In genomic region chr15:60407406-60407805, GRCh38 we compare ENCODE assay signal across 14 cellular contexts. TPM values are rescaled to one million over a fixed set of nuclear protein-coding genes. Genes with fewer than 3 reads are reported as not detected.
DNase-seq lines count a peak whose midpoint lies in the region; FAIRE-seq and TF ChIP-seq lines count a peak whose summit lies in the region.
"Had no signal": no experiment of that assay in that cellular context is flagged by ENCODE, and none has a peak within 500 bp of the region (broad histone marks: within the 10 kb centered on the region; RNA-seq: fewer than 3 reads in every experiment).

No MANE protein-coding gene starts in this region.

- no peaks in the 10 kb centered on the region for H3K36me3 ChIP-seq in mesodermal cell (ENCODE audit: control insufficient read depth, insufficient read depth, low read length)

- TF ChIP-seq CTCF in AG04450 (IDR thresholded peaks at IDR 0.05; ENCODE audit: low read depth, low read length), result no peak
- TF ChIP-seq CTCF in choroid plexus epithelial cell (conservative IDR thresholded peaks at IDR 0.05; ENCODE audit: low read depth, low read length), result no peak
- no peak for TF ChIP-seq CTCF in D721Med (IDR thresholded peaks at IDR 0.05; ENCODE audit: insufficient read depth, missing control alignments)

- H3K27ac ChIP-seq in AG04450 (ENCODE audit: low read depth, low read length), result peak overlapping the region; percentile 53
- H3K27ac ChIP-seq in mesodermal cell (ENCODE audit: low read depth, low read length, severe bottlenecking), result peak overlapping the region; percentile 76

- H3K27me3 ChIP-seq in AG04450 (ENCODE audit: control insufficient read depth, insufficient read depth, low read length), result no peaks in the 10 kb centered on the region

- TF ChIP-seq EP300 in Ishikawa (IDR thresholded peaks at IDR 0.05; ENCODE audit: borderline replicate concordance), result peak; percentile 38; the same call in 1 of the 2 replicates

- TF ChIP-seq RAD21 in Ishikawa (IDR thresholded peaks at IDR 0.05; ENCODE audit: low read depth), result no peak

- H3K4me3 ChIP-seq in AG04450 (ENCODE audit: low read depth, low read length), result no peak overlapping the region
- no peak overlapping the region for H3K4me3 ChIP-seq in choroid plexus epithelial cell (ENCODE audit: low read depth, low read length)
- H3K4me3 ChIP-seq in mesodermal cell (ENCODE audit: extremely low read depth, insufficient read depth, low read length, poor library complexity, severe bottlenecking), result no peak overlapping the region
- H3K4me3 ChIP-seq: mucosa of descending colon had no signal

- H3K9me3 ChIP-seq in AG04450 (ENCODE audit: control insufficient read depth, insufficient read depth, low read length) (no peaks in the 10 kb centered on the region), mesodermal cell (ENCODE audit: control insufficient read depth, low read length) (no peaks in the 10 kb centered on the region)
- H3K9me3 ChIP-seq: mucosa of descending colon had no signal

- DNase-seq in AG04450 (ENCODE audit: low read depth, low spot score), result no peak
- peak; percentile 77 for DNase-seq in choroid plexus epithelial cell (ENCODE audit: low read depth)
- DNase-seq in activated CD8-positive, alpha-beta memory T cell treated with anti-CD3 and anti-CD28 coated beads, Interleukin-2, amount 50 U/mL, for 48 hours, result no peak
- DNase-seq in NCI-H2029 treated with DMSO at 0.1 percent for 48 hours (lab: John Stamatoyannopoulos, UW), result no peak
- no peak for DNase-seq in NCI-H774 (lab: John Stamatoyannopoulos, UW)
- no peak for DNase-seq in D721Med (ENCODE audit: insufficient read length, low spot score)
- DNase-seq: activated CD4-positive, CD25-positive, alpha-beta regulatory T cell; CD4-positive, alpha-beta T cell; mucosa of descending colon; NCI-H510A treated with DMSO at 0.1 percent for 48 hours had no signal

- FAIRE-seq in D721Med (lab: Jason Lieb, UNC), result no peak
- FAIRE-seq: frontal cortex, GM18507 had no signal

- peaks cover 28% of the 10 kb centered on the region for H3K4me1 ChIP-seq in mesodermal cell (ENCODE audit: control insufficient read depth, insufficient read depth, low read length, poor library complexity, severe bottlenecking)

- POLR2A ChIA-PET in AG04450 (lab: Yijun Ruan, JAX), result interaction anchor here (0.7 to 1.9 kb wide), 5 partner anchors 10 to 510 kb away, joined by 3 to 15 read pairs (median 4); partner anchors contain the start of gene ANXA2

- CTCF ChIA-PET in AG04450 (lab: Charles Lee), result interaction anchor here (0.6 to 1.6 kb wide), 4 partner anchors 14 to 178 kb away, joined by 3 to 5 read pairs (median 4); no protein-coding TSS in a partner anchor

TF ChIP-seq in Ishikawa, 13 proteins besides CTCF, POLR2A, EP300 and RAD21:
- TF ChIP-seq EGR1 (IDR thresholded peaks at IDR 0.05), result no peak
- TF ChIP-seq ZBTB7A (IDR thresholded peaks at IDR 0.05; ENCODE audit: low read depth), result no peak
- TF ChIP-seq REST (IDR thresholded peaks at IDR 0.05; ENCODE audit: low read depth), result no peak
- no peak for TF ChIP-seq TAF1 (IDR thresholded peaks at IDR 0.05; ENCODE audit: low read depth)
- TF ChIP-seq CEBPB (IDR thresholded peaks at IDR 0.05), result no peak
- no peak for TF ChIP-seq TCF12 (IDR thresholded peaks at IDR 0.05; ENCODE audit: low read depth)
- TF ChIP-seq USF1 (IDR thresholded peaks at IDR 0.05), result no peak
- no peak for TF ChIP-seq YY1 (IDR thresholded peaks at IDR 0.05; ENCODE audit: low read depth)
- TF ChIP-seq CREB1 (IDR thresholded peaks at IDR 0.05; ENCODE audit: low read depth), result no peak
- TF ChIP-seq FOXM1 (IDR thresholded peaks at IDR 0.05; ENCODE audit: borderline replicate concordance, low read depth), result peak; percentile 61
- TF ChIP-seq NFIC (IDR thresholded peaks at IDR 0.05), result 0 out of 2 replicates have a peak, but pooled peaks have one; percentile 11
- TF ChIP-seq TEAD4 (IDR thresholded peaks at IDR 0.05), result peak; percentile 50
- no peak for TF ChIP-seq MAX (IDR thresholded peaks at IDR 0.05)

RNA-seq across cellular contexts. Expression of gene ANXA2, which starts 9.6 kb away (rescaled TPM):
- 4,288 and 4,537 TPM in 2 replicates for polyA plus RNA-seq in AG04450 (2011; rRNA removed)
- polyA minus RNA-seq in AG04450 (2011; rRNA and poly(A)+ RNA removed), result 3,312 and 3,619 TPM in 2 replicates
- polyA plus RNA-seq in mesodermal cell (2013, experiment 1 of 2), result 1,317 TPM
- polyA plus RNA-seq in mesodermal cell (2013, experiment 2 of 2), result 1,257 TPM
